ENCODE assay signal across 9 cellular contexts in the genomic region with DNA sequence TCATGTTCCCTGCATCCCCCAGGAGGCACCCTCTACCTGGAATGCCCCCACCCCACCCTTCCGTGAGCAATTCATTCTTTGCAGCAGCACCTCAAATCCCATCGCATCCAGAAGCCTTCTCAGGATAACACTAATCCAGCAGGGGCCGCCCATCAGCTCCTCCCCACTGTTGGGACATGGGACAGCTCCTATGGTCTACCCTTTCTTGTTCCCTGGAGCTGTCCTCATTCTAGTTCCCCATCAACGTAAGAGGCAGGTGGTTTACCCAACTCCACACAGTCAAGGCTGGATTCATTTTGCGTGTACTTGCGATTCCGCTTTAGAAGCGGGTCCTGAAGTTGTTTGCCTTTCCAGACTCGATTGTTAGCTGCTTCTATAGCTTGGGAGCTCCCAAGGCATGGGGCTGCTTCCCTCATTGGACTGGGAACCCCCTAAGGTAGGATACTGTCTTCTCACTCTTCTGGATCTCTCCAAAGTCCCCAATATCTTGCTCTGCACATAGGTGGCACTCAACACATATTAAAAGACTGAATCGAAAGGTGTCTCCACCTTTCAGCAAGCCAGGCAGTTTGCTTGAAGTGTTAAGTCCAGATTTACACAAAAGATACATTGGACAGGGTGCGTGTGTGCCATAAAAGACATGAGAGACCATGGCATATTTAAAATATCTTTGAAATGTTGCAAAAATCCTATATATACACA. TPM values are rescaled to one million over a fixed set of nuclear protein-coding genes. Genes with fewer than 3 reads are reported as not detected.
DNase-seq lines count a peak whose midpoint lies in the region; ATAC-seq, FAIRE-seq and TF ChIP-seq lines count a peak whose summit lies in the region.
"Had no signal": no experiment of that assay in that cellular context is flagged by ENCODE, and none has a peak within 500 bp of the region (broad histone marks: within the 10 kb centered on the region; RNA-seq: fewer than 3 reads in every experiment).

No MANE protein-coding gene starts in this region.

- H3K4me1 ChIP-seq in small intestine (ENCODE audit: control insufficient read depth in 2 of 2, insufficient read depth in 1 of 2, low read depth in 1 of 2, low read length in 1 of 2): no peaks in the 10 kb centered on the region

- H3K4me3 Mint-ChIP-seq in activated T-cell treated with anti-CD3 and anti-CD28 coated beads, Interleukin-2, amount 50 U/mL, for 24 hours: peak overlapping the region; percentile 50
- H3K4me3 Mint-ChIP-seq in chondrocyte (ENCODE audit: unreplicated experiment): peak overlapping the region; percentile 54

- FAIRE-seq in small intestine (lab: Jason Lieb, UNC): no peak

- H3K27ac Mint-ChIP-seq in activated T-cell treated with anti-CD3 and anti-CD28 coated beads, Interleukin-2, amount 50 U/mL, for 24 hours: no peak overlapping the region
- H3K27ac Mint-ChIP-seq in chondrocyte (ENCODE audit: unreplicated experiment): no peak overlapping the region

- ATAC-seq in GM21381 (IDR thresholded peaks at IDR 0.05; ENCODE audit: unreplicated experiment) (no peak), HG03135 (IDR thresholded peaks at IDR 0.05; ENCODE audit: unreplicated experiment) (no peak)

- no peak for DNase-seq in activated T-cell treated with anti-CD3 and anti-CD28 coated beads, Interleukin-2, amount 50 U/mL, for 24 hours
- DNase-seq in activated T-cell treated with anti-CD3 and anti-CD28 coated beads, Interleukin-2, amount 50 U/mL, for 1 hour: no peak
- DNase-seq in NCI-H2227 (lab: John Stamatoyannopoulos, UW; ENCODE audit: unreplicated experiment) (peak; percentile 13), chondrocyte (ENCODE audit: low spot score) (no peak), small intestine (peak; percentile 50), A172 (ENCODE audit: low spot score) (no peak)

- H3K9me3 Mint-ChIP-seq in activated T-cell treated with anti-CD3 and anti-CD28 coated beads, Interleukin-2, amount 50 U/mL, for 24 hours: no peaks in the 10 kb centered on the region
- H3K9me3 Mint-ChIP-seq in chondrocyte (ENCODE audit: low read depth): peaks cover 2% of the 10 kb centered on the region

- H3K36me3 ChIP-seq in small intestine (ENCODE audit: control insufficient read depth in 2 of 2, insufficient read depth in 2 of 2, low read length in 2 of 2): no peaks in the 10 kb centered on the region
- H3K36me3 ChIP-seq: neutrophil had no signal

- TF ChIP-seq CTCF in chondrocyte (IDR thresholded peaks at IDR 0.05): peak; percentile 56

- H3K36me3 Mint-ChIP-seq in activated T-cell treated with anti-CD3 and anti-CD28 coated beads, Interleukin-2, amount 50 U/mL, for 24 hours (ENCODE audit: low read depth): no peaks in the 10 kb centered on the region
- H3K36me3 Mint-ChIP-seq in chondrocyte (ENCODE audit: low read depth): no peaks in the 10 kb centered on the region

- peaks cover 46% of the 10 kb centered on the region for H3K27me3 Mint-ChIP-seq in activated T-cell treated with anti-CD3 and anti-CD28 coated beads, Interleukin-2, amount 50 U/mL, for 24 hours
- H3K27me3 Mint-ChIP-seq in chondrocyte (ENCODE audit: low read depth): peaks cover 11% of the 10 kb centered on the region

- no peak overlapping the region for H3K27ac ChIP-seq in small intestine (ENCODE audit: low read depth in 1 of 2, low read length in 1 of 2)
- H3K27ac ChIP-seq: neutrophil had no signal

- H3K4me1 Mint-ChIP-seq in activated T-cell treated with anti-CD3 and anti-CD28 coated beads, Interleukin-2, amount 50 U/mL, for 24 hours (ENCODE audit: low read depth): peaks cover 10% of the 10 kb centered on the region
- peaks cover 7% of the 10 kb centered on the region for H3K4me1 Mint-ChIP-seq in chondrocyte (ENCODE audit: low read depth)

- no peaks in the 10 kb centered on the region for H3K9me3 ChIP-seq in small intestine (ENCODE audit: control insufficient read depth, low read depth)
- H3K9me3 ChIP-seq: neutrophil had no signal

- no peaks in the 10 kb centered on the region for H3K27me3 ChIP-seq in small intestine (ENCODE audit: control insufficient read depth in 2 of 2, insufficient read depth in 2 of 2, low read length in 2 of 2)

- 15 to 38% (median 36%) methylated on average over 11 of the region's 11 CpGs for WGBS in small intestine, 3 donors

- H3K4me3 ChIP-seq in small intestine (ENCODE audit: low read depth in 1 of 2, low read length in 2 of 2): no peak overlapping the region

RNA-seq across cellular contexts. Expression of a gene that starts 0.9 kb away (rescaled TPM):
- 0.19 to 1.3 TPM (median 1.1 TPM) in 3 replicates for total RNA-seq in chondrocyte
- 1 to 10 TPM in 1 of 3 donors, under 1 TPM in 1, not detected in 1; 0.27 to 1.2 TPM for polyA plus RNA-seq in small intestine
- total RNA-seq in A172 (2014; rRNA removed; shearing (Covaris generic)): 0.31 and 0.65 TPM in 2 replicates

Comparison
In these comparisons a context has a peak if more than half of its experiments do, and no peak if none do; other contexts are left out.
1. DNase-seq: peak in NCI-H2227 (single experiment) and small intestine (single experiment); none in activated T-cell treated with anti-CD3 and anti-CD28 coated beads, Interleukin-2, amount 50 U/mL, for 24 hours (single experiment), activated T-cell treated with anti-CD3 and anti-CD28 coated beads, Interleukin-2, amount 50 U/mL, for 1 hour (single experiment), chondrocyte (single experiment) and A172 (single experiment).